ENCODE assay signal across 23 cellular contexts in the genomic region with DNA sequence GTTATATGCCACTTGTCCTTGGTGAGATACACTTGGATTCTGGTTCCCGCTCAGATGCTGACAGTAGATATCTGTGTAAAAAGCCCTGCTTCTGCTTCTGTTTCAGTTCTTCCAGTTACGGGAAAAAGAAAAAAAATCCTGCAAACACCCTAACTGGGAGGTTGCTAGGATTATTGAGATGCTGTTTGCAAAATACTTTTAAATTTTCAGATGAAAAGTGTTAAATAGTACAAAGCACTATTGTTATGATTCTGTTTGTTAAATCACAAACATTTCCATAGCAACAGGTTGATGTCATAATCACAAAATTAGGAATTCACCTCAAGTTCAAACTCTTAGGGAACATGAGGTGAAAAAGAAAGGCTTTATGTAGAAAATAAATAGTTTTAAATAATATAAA.
DNase-seq lines count a peak whose midpoint lies in the region; ATAC-seq, FAIRE-seq and TF ChIP-seq lines count a peak whose summit lies in the region.
"Had no signal": no experiment of that assay in that cellular context is flagged by ENCODE, and none has a peak within 500 bp of the region (broad histone marks: within the 10 kb centered on the region; RNA-seq: fewer than 3 reads in every experiment).

No MANE protein-coding gene starts in this region.

- no peaks in the 10 kb centered on the region for H3K36me3 ChIP-seq in GM23248 (ENCODE audit: low read depth)
- no peaks in the 10 kb centered on the region for H3K36me3 ChIP-seq in astrocyte (ENCODE audit: insufficient read depth, low read length)
- H3K36me3 ChIP-seq in gastroesophageal sphincter, result peaks cover 0 to 10% of the 10 kb centered on the region in 2 donors
- H3K36me3 ChIP-seq in adrenal gland (replicated peaks in 1 of 2), result no peaks in the 10 kb centered on the region
- H3K36me3 ChIP-seq: right lobe of liver had no signal

- in situ Hi-C loops in GM23248 (cut with MboI), result no loop called here

- ATAC-seq in gastroesophageal sphincter, result peak; percentile 19
- ATAC-seq in stimulated activated memory B cell treated with anti-CD40 and anti-IgM and Interleukin-4, amounts not matched to agents 10 μg/mL and 1 μg/mL and 100 μg/mL, for 72 hours, result no peak
- ATAC-seq: naive thymus-derived CD4-positive, alpha-beta T cell; right lobe of liver had no signal

- FAIRE-seq in astrocyte (lab: Jason Lieb, UNC), result no peak

- 0 out of 2 replicates have a peak overlapping the region, but pooled peaks have one; percentile 28 for H2AFZ ChIP-seq in GM23248
- no peak overlapping the region for H2AFZ ChIP-seq in astrocyte (ENCODE audit: low read depth, low read length)

- TF ChIP-seq EP300 in gastroesophageal sphincter (IDR thresholded peaks at IDR 0.05), result no peak

- no peaks in the 10 kb centered on the region for H3K9me3 ChIP-seq in GM23248 (ENCODE audit: low read depth)
- H3K9me3 ChIP-seq in astrocyte (ENCODE audit: insufficient read depth, low read depth, low read length), result no peaks in the 10 kb centered on the region
- no peaks in the 10 kb centered on the region for H3K9me3 ChIP-seq in gastroesophageal sphincter
- H3K9me3 ChIP-seq in adrenal gland (replicated peaks in 1 of 3), result no peaks in the 10 kb centered on the region
- H3K9me3 ChIP-seq: right lobe of liver had no signal

- WGBS in GM23248 (ENCODE audit: low coverage in 1 of 2, low lambda C conversion rate in 2 of 2, missing lambda C conversion rate in 2 of 2), 2 experiments, result 82 to 85% methylated on average over 2 of the region's 2 CpGs
- 32 to 34% methylated on average over 2 of the region's 2 CpGs for WGBS in gastroesophageal sphincter (ENCODE audit: low coverage in 1 of 2), 2 donors
- 62 to 84% (median 73%) methylated on average over 2 of the region's 2 CpGs for WGBS in adrenal gland, 4 donors

- peaks cover 47% of the 10 kb centered on the region for H3K4me1 ChIP-seq in GM23248 (ENCODE audit: insufficient read depth)
- H3K4me1 ChIP-seq in astrocyte (ENCODE audit: insufficient read depth, low read length), result peaks cover 18% of the 10 kb centered on the region
- H3K4me1 ChIP-seq in gastroesophageal sphincter, result peaks cover 11 to 84% (median 18%) of the 10 kb centered on the region in 3 donors
- no peaks in the 10 kb centered on the region for H3K4me1 ChIP-seq in adrenal gland (replicated peaks in 1 of 2)
- H3K4me1 ChIP-seq: right lobe of liver had no signal

- H3K27ac ChIP-seq in GM23248, result 0 out of 2 replicates have a peak overlapping the region, but pooled peaks have one; percentile 20
- H3K27ac ChIP-seq in astrocyte (ENCODE audit: low read depth, low read length), result no peak overlapping the region
- H3K27ac ChIP-seq in gastroesophageal sphincter, result peak overlapping the region; percentile 61 to 76 (median 71)
- H3K27ac ChIP-seq in adrenal gland, result no peak overlapping the region
- H3K27ac ChIP-seq: HL-60, right lobe of liver had no signal

- no peaks in the 10 kb centered on the region for H3K36me3 Mint-ChIP-seq in astrocyte (ENCODE audit: low read depth, unreplicated experiment)
- no peaks in the 10 kb centered on the region for H3K36me3 Mint-ChIP-seq in stimulated activated memory B cell treated with anti-CD40 and anti-IgM and Interleukin-4, amounts not matched to agents 10 μg/mL and 1 μg/mL and 100 μg/mL, for 72 hours
- H3K36me3 Mint-ChIP-seq: naive thymus-derived CD4-positive, alpha-beta T cell had no signal

- no peaks in the 10 kb centered on the region for H3K27me3 Mint-ChIP-seq in astrocyte (ENCODE audit: low read depth, unreplicated experiment)
- peaks cover 6% of the 10 kb centered on the region for H3K27me3 Mint-ChIP-seq in stimulated activated memory B cell treated with anti-CD40 and anti-IgM and Interleukin-4, amounts not matched to agents 10 μg/mL and 1 μg/mL and 100 μg/mL, for 72 hours

- H3K4me1 Mint-ChIP-seq in astrocyte (ENCODE audit: low read depth, unreplicated experiment), result peaks cover 41% of the 10 kb centered on the region
- H3K4me1 Mint-ChIP-seq in stimulated activated memory B cell treated with anti-CD40 and anti-IgM and Interleukin-4, amounts not matched to agents 10 μg/mL and 1 μg/mL and 100 μg/mL, for 72 hours, result no peaks in the 10 kb centered on the region
- H3K4me1 Mint-ChIP-seq: activated B cell treated with CpG ODN at 0.5 μM for 24 hours; naive thymus-derived CD4-positive, alpha-beta T cell had no signal

- TF ChIP-seq CTCF in astrocyte (IDR thresholded peaks at IDR 0.05; ENCODE audit: insufficient read depth, low read depth, low read length) (no peak), gastroesophageal sphincter (IDR thresholded peaks at IDR 0.05) (no peak), retinal pigment epithelial cell (conservative IDR thresholded peaks at IDR 0.05; ENCODE audit: low read depth, low read length) (no peak), adrenal gland (IDR thresholded peaks at IDR 0.05) (no peak), GM20000 (IDR thresholded peaks at IDR 0.05; ENCODE audit: extremely low read depth, missing control alignments) (no peak)

- peak overlapping the region; percentile 50 for H3K27ac Mint-ChIP-seq in astrocyte (ENCODE audit: unreplicated experiment)
- H3K27ac Mint-ChIP-seq in stimulated activated memory B cell treated with anti-CD40 and anti-IgM and Interleukin-4, amounts not matched to agents 10 μg/mL and 1 μg/mL and 100 μg/mL, for 72 hours, result no peak overlapping the region
- H3K27ac Mint-ChIP-seq: activated B cell treated with CpG ODN at 0.5 μM for 24 hours; naive thymus-derived CD4-positive, alpha-beta T cell had no signal

- no peak overlapping the region for H3K4me3 Mint-ChIP-seq in astrocyte (ENCODE audit: unreplicated experiment)
- H3K4me3 Mint-ChIP-seq in stimulated activated memory B cell treated with anti-CD40 and anti-IgM and Interleukin-4, amounts not matched to agents 10 μg/mL and 1 μg/mL and 100 μg/mL, for 72 hours, result no peak overlapping the region
- H3K4me3 Mint-ChIP-seq: activated B cell treated with CpG ODN at 0.5 μM for 24 hours; naive thymus-derived CD4-positive, alpha-beta T cell had no signal

- H3K79me2 ChIP-seq in GM23248 (ENCODE audit: insufficient read depth), result no peaks in the 10 kb centered on the region
- no peaks in the 10 kb centered on the region for H3K79me2 ChIP-seq in astrocyte (ENCODE audit: insufficient read depth, low read length)

- TF ChIP-seq POLR2A in gastroesophageal sphincter (IDR thresholded peaks at IDR 0.05) (no peak), adrenal gland (IDR thresholded peaks at IDR 0.05) (no peak)

- intact Hi-C loops in adrenal gland (cut with DNase I), result no loop called here

- 0 out of 2 replicates have a peak overlapping the region, but pooled peaks have one; percentile 14 for H3K9ac ChIP-seq in GM23248
- no peak overlapping the region for H3K9ac ChIP-seq in astrocyte (ENCODE audit: low read length)

- H3F3A ChIP-seq in GM23248 (ENCODE audit: insufficient read depth), result peaks cover 28% of the 10 kb centered on the region

- no peaks in the 10 kb centered on the region for H4K20me1 ChIP-seq in GM23248 (ENCODE audit: insufficient read depth)
- H4K20me1 ChIP-seq in astrocyte (ENCODE audit: insufficient read depth, low read length), result no peaks in the 10 kb centered on the region

- no peak overlapping the region for H3K4me2 ChIP-seq in GM23248 (ENCODE audit: unreplicated experiment)
- H3K4me2 ChIP-seq in astrocyte (ENCODE audit: low read length), result no peak overlapping the region

- H3K9me2 ChIP-seq in GM23248 (ENCODE audit: insufficient read depth), result no peaks in the 10 kb centered on the region

- peak; percentile 19 for DNase-seq in GM23248
- no peak for DNase-seq in astrocyte (ENCODE audit: low read depth)
- peak; percentile 42 for DNase-seq in retinal pigment epithelial cell (ENCODE audit: low read depth)
- no peak for DNase-seq in DMS 273 (lab: John Stamatoyannopoulos, UW; ENCODE audit: unreplicated experiment)
- DNase-seq in adrenal gland, result no peak
- DNase-seq in GM20000 (ENCODE audit: low spot score), result no peak
- DNase-seq: activated B cell treated with CpG ODN at 0.5 μM for 24 hours; activated CD4-positive, alpha-beta T cell treated with anti-CD3 and anti-CD28 coated beads, Interleukin-2, amount 50 U/mL, for 4 hours; activated effector memory CD4-positive, alpha-beta T cell treated with anti-CD3 and anti-CD28 coated beads, Interleukin-2, amount 50 U/mL, for 16 hours; C1 segment of cervical spinal cord; effector CD4-positive, alpha-beta T cell; EL; erythroblast; kidney; naive thymus-derived CD4-positive, alpha-beta T cell; NCI-H1417; NCI-H524 treated with DMSO at 0.1 percent for 48 hours; right lobe of liver; substantia nigra; T1000 had no signal

- no peaks in the 10 kb centered on the region for H3K9me3 Mint-ChIP-seq in astrocyte (ENCODE audit: unreplicated experiment)
- no peaks in the 10 kb centered on the region for H3K9me3 Mint-ChIP-seq in stimulated activated memory B cell treated with anti-CD40 and anti-IgM and Interleukin-4, amounts not matched to agents 10 μg/mL and 1 μg/mL and 100 μg/mL, for 72 hours
- H3K9me3 Mint-ChIP-seq: activated B cell treated with CpG ODN at 0.5 μM for 24 hours had no signal

- no peak overlapping the region for H3K4me3 ChIP-seq in GM23248
- H3K4me3 ChIP-seq in astrocyte (ENCODE audit: insufficient read depth, low read depth, low read length), result no peak overlapping the region
- no peak overlapping the region for H3K4me3 ChIP-seq in gastroesophageal sphincter
- no peak overlapping the region for H3K4me3 ChIP-seq in retinal pigment epithelial cell (ENCODE audit: low read length)
- H3K4me3 ChIP-seq in adrenal gland, result no peak overlapping the region
- H3K4me3 ChIP-seq: right lobe of liver had no signal

- H3K27me3 ChIP-seq in GM23248 (replicated peaks; ENCODE audit: insufficient read depth) (no peaks in the 10 kb centered on the region), astrocyte (ENCODE audit: insufficient read depth, low read length) (no peaks in the 10 kb centered on the region), gastroesophageal sphincter (no peaks in the 10 kb centered on the region), adrenal gland (no peaks in the 10 kb centered on the region)
- H3K27me3 ChIP-seq: right lobe of liver had no signal

Comparison
In these comparisons a context has a peak if more than half of its experiments do, and no peak if none do; other contexts are left out.
1. DNase-seq: peak in GM23248 (single experiment) and retinal pigment epithelial cell (single experiment); none in astrocyte (single experiment), DMS 273 (single experiment), adrenal gland (0 of 7) and GM20000 (single experiment).
2. H3K27ac ChIP-seq: peak in GM23248 (single experiment) and gastroesophageal sphincter (4 of 4); none in astrocyte (single experiment) and adrenal gland (0 of 5).